20 cellular contexts compared by ENCODE assay signal in the genomic region with DNA sequence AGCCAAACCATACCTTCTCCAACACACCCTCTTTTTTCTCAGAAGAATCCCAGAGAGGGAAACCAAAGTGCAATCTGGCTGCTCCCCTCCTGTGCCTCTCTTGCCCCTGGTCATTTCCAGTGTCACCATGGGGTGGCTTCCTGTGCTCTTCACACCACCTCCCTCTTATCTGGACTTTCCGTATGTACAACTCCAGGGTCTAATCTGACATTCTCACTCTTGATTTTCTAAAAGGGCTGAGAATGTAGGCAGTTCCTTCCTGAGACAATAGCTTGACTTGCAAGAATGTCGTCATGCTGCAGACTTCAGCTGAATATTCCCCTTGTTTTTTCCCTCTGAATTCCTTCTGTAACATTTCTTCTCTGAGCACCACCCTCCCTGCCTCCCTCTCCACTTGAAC.
DNase-seq lines count a peak whose midpoint lies in the region; FAIRE-seq and TF ChIP-seq lines count a peak whose summit lies in the region.
"Had no signal": no experiment of that assay in that cellular context is flagged by ENCODE, and none has a peak within 500 bp of the region (broad histone marks: within the 10 kb centered on the region; RNA-seq: fewer than 3 reads in every experiment).

No MANE protein-coding gene starts in this region.

- H4K20me1 ChIP-seq in astrocyte (ENCODE audit: insufficient read depth, low read length), result peaks cover 35% of the 10 kb centered on the region

- H3K36me3 Mint-ChIP-seq in astrocyte (ENCODE audit: low read depth, unreplicated experiment), result no peaks in the 10 kb centered on the region

- intact Hi-C loops in spleen (cut with DNase I; ENCODE audit: low total_unique reads), result no loop called here

- H3K27ac ChIP-seq in astrocyte (ENCODE audit: low read depth, low read length), result no peak overlapping the region
- no peak overlapping the region for H3K27ac ChIP-seq in spleen
- H3K27ac ChIP-seq: Peyer's patch, SK-N-MC had no signal

- TF ChIP-seq POLR2A in spleen (IDR thresholded peaks at IDR 0.05), result no peak

- no peak for TF ChIP-seq CTCF in astrocyte (IDR thresholded peaks at IDR 0.05; ENCODE audit: insufficient read depth, low read depth, low read length)
- no peak for TF ChIP-seq CTCF in fibroblast of pulmonary artery (IDR thresholded peaks at IDR 0.05; ENCODE audit: low read length, missing control alignments)
- TF ChIP-seq CTCF in spleen (IDR thresholded peaks at IDR 0.05 in 8 of 11, conservative IDR thresholded peaks at IDR 0.05 in 3 of 11), result no peak

- no peaks in the 10 kb centered on the region for H3K27me3 Mint-ChIP-seq in astrocyte (ENCODE audit: low read depth, unreplicated experiment)

- no peak overlapping the region for H3K4me2 ChIP-seq in astrocyte (ENCODE audit: low read length)

- H3K4me1 ChIP-seq in astrocyte (ENCODE audit: insufficient read depth, low read length) (no peaks in the 10 kb centered on the region), spleen (no peaks in the 10 kb centered on the region)
- H3K4me1 ChIP-seq: Peyer's patch had no signal

- H3K4me3 ChIP-seq in astrocyte (ENCODE audit: insufficient read depth, low read depth, low read length), result no peak overlapping the region
- no peak overlapping the region for H3K4me3 ChIP-seq in fibroblast of pulmonary artery (replicated peaks; ENCODE audit: low read depth, low read length)
- H3K4me3 ChIP-seq in spleen, result no peak overlapping the region
- H3K4me3 ChIP-seq: MG63, Peyer's patch, SK-N-MC had no signal

- FAIRE-seq in astrocyte (lab: Jason Lieb, UNC), result no peak
- FAIRE-seq: GM19239 had no signal

- H3K9me3 ChIP-seq in astrocyte (ENCODE audit: insufficient read depth, low read depth, low read length) (no peaks in the 10 kb centered on the region), spleen (peaks cover 0 to 5% (median 0%) of the 10 kb centered on the region in 8 donors)
- H3K9me3 ChIP-seq: MG63, Peyer's patch had no signal

- no peaks in the 10 kb centered on the region for H3K27me3 ChIP-seq in astrocyte (ENCODE audit: insufficient read depth, low read length)
- no peaks in the 10 kb centered on the region for H3K27me3 ChIP-seq in spleen (replicated peaks in 1 of 7)
- H3K27me3 ChIP-seq: MG63, Peyer's patch had no signal

- peaks cover 29% of the 10 kb centered on the region for H3K4me1 Mint-ChIP-seq in astrocyte (ENCODE audit: low read depth, unreplicated experiment)

- H3K79me2 ChIP-seq in astrocyte (ENCODE audit: insufficient read depth, low read length), result peaks cover 24% of the 10 kb centered on the region

- no peak overlapping the region for H3K4me3 Mint-ChIP-seq in astrocyte (ENCODE audit: unreplicated experiment)
- H3K4me3 Mint-ChIP-seq: H9 had no signal

- peak overlapping the region; percentile 8 for H3K27ac Mint-ChIP-seq in astrocyte (ENCODE audit: unreplicated experiment)

- 56 to 70% (median 62%) methylated on average over 2 of the region's 2 CpGs for WGBS in spleen, 5 donors

- H2AFZ ChIP-seq in astrocyte (ENCODE audit: low read depth, low read length), result no peak overlapping the region

- H3K36me3 ChIP-seq in astrocyte (ENCODE audit: insufficient read depth, low read length), result no peaks in the 10 kb centered on the region
- H3K36me3 ChIP-seq in spleen, result no peaks in the 10 kb centered on the region
- H3K36me3 ChIP-seq: Peyer's patch had no signal

- DNase-seq in ELF-1 (ENCODE audit: low read depth, low spot score) (peak; percentile 8), astrocyte (ENCODE audit: low read depth) (no peak), fibroblast of pulmonary artery (ENCODE audit: low read depth) (peak; percentile 58), pons (ENCODE audit: low spot score) (peak; percentile 14), A172 (ENCODE audit: low spot score) (no peak), spleen (no peak), SKM-1 treated with dmso at 0.1 percent for 144 hours (lab: John Stamatoyannopoulos, UW; ENCODE audit: unreplicated experiment) (no peak)
- DNase-seq: 8988T, Calu3, DND-41, H9, KBM-7, MG63, NCI-H2029, NCI-H446, NCI-H69, Peyer's patch, SHP77 treated with DMSO at 0.1 percent for 48 hours had no signal

- H3K9me3 Mint-ChIP-seq in astrocyte (ENCODE audit: unreplicated experiment), result no peaks in the 10 kb centered on the region
- H3K9me3 Mint-ChIP-seq: H9 had no signal

- H3K9ac ChIP-seq in astrocyte (ENCODE audit: low read length), result no peak overlapping the region

Comparison
In these comparisons a context has a peak if more than half of its experiments do, and no peak if none do; other contexts are left out.
1. DNase-seq: peak in ELF-1 (single experiment), fibroblast of pulmonary artery (single experiment) and pons (single experiment); none in astrocyte (single experiment), A172 (single experiment), spleen (single experiment) and SKM-1 treated with dmso at 0.1 percent for 144 hours (single experiment).